ENCODE assay signal across 1 cellular context in genomic region chr9:69347607-69348006, GRCh38.
TF ChIP-seq lines count a peak whose summit lies in the region.

No MANE protein-coding gene starts in this region.

TF ChIP-seq in K562, 482 proteins besides CTCF, POLR2A, EP300 and RAD21:
- TF ChIP-seq ARNT (IDR thresholded peaks at IDR 0.05) (no peak), ZNF316 (IDR thresholded peaks at IDR 0.05) (no peak), DACH1 (IDR thresholded peaks at IDR 0.05; ENCODE audit: partially characterized antibody) (no peak), HSF4 (CRISPR knock-in tag; IDR thresholded peaks at IDR 0.05; ENCODE audit: borderline replicate concordance) (no peak), BRD9 (IDR thresholded peaks at IDR 0.05; ENCODE audit: low read depth, partially characterized antibody) (no peak), UBTF (IDR thresholded peaks at IDR 0.05; ENCODE audit: borderline replicate concordance in 1 of 2, low read depth in 2 of 2, low read length in 2 of 2) (no peak), KLF6 (CRISPR knock-in tag; IDR thresholded peaks at IDR 0.05; ENCODE audit: borderline replicate concordance) (no peak), RUNX1 (IDR thresholded peaks at IDR 0.05; ENCODE audit: low read depth) (no peak), ELK3 (CRISPR knock-in tag; IDR thresholded peaks at IDR 0.05) (no peak)
